Comparison of ENCODE assay signal across 35 cellular contexts in the genomic region with DNA sequence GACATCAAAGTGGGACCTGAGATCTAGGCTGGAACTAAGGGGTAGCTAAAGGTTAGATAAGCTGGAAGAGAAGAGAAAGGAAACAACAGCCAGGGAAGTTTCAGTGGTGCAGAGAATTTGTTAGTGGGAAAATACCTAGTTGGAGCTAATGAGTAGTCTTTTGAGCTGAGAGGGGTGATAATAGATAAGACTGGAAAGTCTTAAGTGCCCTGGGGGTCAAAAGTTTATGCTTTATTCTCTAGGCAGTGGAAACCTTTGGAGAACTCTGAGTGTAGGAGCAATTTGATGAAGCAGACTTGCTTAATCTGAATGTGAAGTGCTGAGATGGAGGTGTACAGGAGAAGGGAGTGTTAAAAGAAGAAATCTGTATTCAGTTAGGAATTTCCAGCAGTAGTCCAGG.
"Had no signal": no experiment of that assay in that cellular context is flagged by ENCODE, and none has a peak within 500 bp of the region (broad histone marks: within the 10 kb centered on the region; RNA-seq: fewer than 3 reads in every experiment).

No MANE protein-coding gene starts in this region.

- H3K4me2 ChIP-seq: KMS-11 had no signal

- H3K9ac ChIP-seq: KMS-11 had no signal

- H3K4me3 ChIP-seq: MG63 had no signal

- H3K36me3 ChIP-seq: MG63 had no signal

- DNase-seq: Karpas-422, Kasumi-1, KG1, MG63, MM.1S, MV-4-11, NCI-H1048, NCI-H1092, NCI-H1092 treated with DMSO at 0.1 percent for 48 hours, NCI-H1105, NCI-H1105 treated with DMSO at 0.1 percent for 48 hours, NCI-H1417, NCI-H1417 treated with DMSO at 0.1 percent for 48 hours, NCI-H1436, NCI-H1436 treated with DMSO at 0.1 percent for 48 hours, NCI-H146, NCI-H1694, NCI-H1694 treated with DMSO at 0.1 percent for 48 hours, NCI-H187, NCI-H187 treated with DMSO at 0.1 percent for 48 hours, NCI-H1930, NCI-H2029, NCI-H2029 treated with DMSO at 0.1 percent for 48 hours, NCI-H2081, NCI-H2081 treated with DMSO at 0.1 percent for 48 hours, NCI-H2107, NCI-H2171, NCI-H2171 treated with DMSO at 0.1 percent for 48 hours, NCI-H2227 treated with DMSO at 0.1 percent for 48 hours, NCI-H226, NCI-H345, NCI-H446, NCI-H446 treated with DMSO at 0.1 percent for 48 hours, NCI-H510A had no signal

- H3K9me3 ChIP-seq: MG63 had no signal

- H3K27me3 ChIP-seq: MG63 had no signal

- H3K27ac ChIP-seq: KMS-11 had no signal
